Comparison of ENCODE assay signal across 8 cellular contexts in genomic region chr1:75632350-75632949, GRCh38. TPM values are rescaled to one million over a fixed set of nuclear protein-coding genes. Genes with fewer than 3 reads are reported as not detected.
A peak's percentile ranks its signal among the peaks of the same experiment; 100 is the strongest.
DNase-seq lines count a peak whose midpoint lies in the region; ATAC-seq, FAIRE-seq and TF ChIP-seq lines count a peak whose summit lies in the region.

No MANE protein-coding gene starts in this region.

- no peaks in the 10 kb centered on the region for H3K36me3 Mint-ChIP-seq in activated CD8-positive, alpha-beta memory T cell treated with anti-CD3 and anti-CD28 coated beads, Interleukin-2, amount 10 ng/mL, durations not matched to agents 7 days and 5 days

- H3K27me3 Mint-ChIP-seq in activated CD8-positive, alpha-beta memory T cell treated with anti-CD3 and anti-CD28 coated beads, Interleukin-2, amount 10 ng/mL, durations not matched to agents 7 days and 5 days = peaks cover 17% of the 10 kb centered on the region

- H4K20me1 ChIP-seq in KMS-11 (ENCODE audit: insufficient read depth) = no peaks in the 10 kb centered on the region

- H3K9me3 ChIP-seq in right atrium auricular region (no peaks in the 10 kb centered on the region), tibial nerve (no peaks in the 10 kb centered on the region)

- H3K79me2 ChIP-seq in KMS-11 (ENCODE audit: insufficient read depth, low read depth) = no peaks in the 10 kb centered on the region

- TF ChIP-seq EP300 in tibial nerve (IDR thresholded peaks at IDR 0.05) = no peak

- TF ChIP-seq CTCF in KMS-11 (conservative IDR thresholded peaks at IDR 0.05; ENCODE audit: low read depth, low read length) = peak; percentile 62
- TF ChIP-seq CTCF in right atrium auricular region (IDR thresholded peaks at IDR 0.05) = peak; percentile 65 to 77
- peak; percentile 21 to 63 (median 40) for TF ChIP-seq CTCF in tibial nerve (IDR thresholded peaks at IDR 0.05)

- H3K36me3 ChIP-seq in KMS-11 (ENCODE audit: insufficient read depth) (no peaks in the 10 kb centered on the region), right atrium auricular region (no peaks in the 10 kb centered on the region), tibial nerve (no peaks in the 10 kb centered on the region)

- H3K4me2 ChIP-seq in KMS-11 = no peak overlapping the region

- H3K27ac ChIP-seq in KMS-11 (no peak overlapping the region), right atrium auricular region (no peak overlapping the region), tibial nerve (no peak overlapping the region)

- H3K9ac ChIP-seq in KMS-11 = no peak overlapping the region

- H3K4me3 Mint-ChIP-seq in activated CD8-positive, alpha-beta memory T cell treated with anti-CD3 and anti-CD28 coated beads, Interleukin-2, amount 10 ng/mL, durations not matched to agents 7 days and 5 days = no peak overlapping the region

- peaks cover 4% of the 10 kb centered on the region for H3K4me1 ChIP-seq in KMS-11 (ENCODE audit: low read depth, poor library complexity, severe bottlenecking)
- no peaks in the 10 kb centered on the region for H3K4me1 ChIP-seq in right atrium auricular region
- no peaks in the 10 kb centered on the region for H3K4me1 ChIP-seq in tibial nerve

- CTCF ChIA-PET in activated CD8-positive, alpha-beta memory T cell treated with anti-CD3 and anti-CD28 coated beads, Interleukin-2, amount 10 ng/mL, durations not matched to agents 7 days and 5 days (lab: Charles Lee) = interaction anchor here (0.8 to 1.1 kb wide), 2 partner anchors 18 to 866 kb away, joined by 3 read pairs; no protein-coding TSS in a partner anchor

- peak; percentile 61 for DNase-seq in DMS53 treated with DMSO at 0.1 percent for 48 hours (lab: John Stamatoyannopoulos, UW; ENCODE audit: unreplicated experiment)
- no peak for DNase-seq in right atrium auricular region (ENCODE audit: low spot score)
- no peak for DNase-seq in tibial nerve (ENCODE audit: low spot score in 2 of 2)
- DNase-seq in T-helper 2 cell = no peak
- DNase-seq in activated CD8-positive, alpha-beta memory T cell treated with anti-CD3 and anti-CD28 coated beads, Interleukin-2, amount 10 ng/mL, durations not matched to agents 7 days and 5 days = no peak

- no peak overlapping the region for H3K27ac Mint-ChIP-seq in activated CD8-positive, alpha-beta memory T cell treated with anti-CD3 and anti-CD28 coated beads, Interleukin-2, amount 10 ng/mL, durations not matched to agents 7 days and 5 days

- 40 to 43% methylated on average over 2 of the region's 2 CpGs for WGBS in tibial nerve, 2 donors

- H2AFZ ChIP-seq in KMS-11 (ENCODE audit: low read depth) = no peak overlapping the region

- TF ChIP-seq POLR2A in tibial nerve (IDR thresholded peaks at IDR 0.05) = no peak

- H3K4me1 Mint-ChIP-seq in activated CD8-positive, alpha-beta memory T cell treated with anti-CD3 and anti-CD28 coated beads, Interleukin-2, amount 10 ng/mL, durations not matched to agents 7 days and 5 days = no peaks in the 10 kb centered on the region

- peak; percentile 43 for FAIRE-seq in TTC549 (lab: Jason Lieb, UNC)

- H3K27me3 ChIP-seq in KMS-11 (ENCODE audit: insufficient read depth, low read depth) = no peaks in the 10 kb centered on the region
- no peaks in the 10 kb centered on the region for H3K27me3 ChIP-seq in right atrium auricular region
- peaks cover 0 to under 1% of the 10 kb centered on the region in 2 donors for H3K27me3 ChIP-seq in tibial nerve

- H3K9me3 Mint-ChIP-seq in activated CD8-positive, alpha-beta memory T cell treated with anti-CD3 and anti-CD28 coated beads, Interleukin-2, amount 10 ng/mL, durations not matched to agents 7 days and 5 days (ENCODE audit: low read depth) = no peaks in the 10 kb centered on the region

- H3K4me3 ChIP-seq in KMS-11 (IDR thresholded peaks at IDR 0.05; ENCODE audit: insufficient read depth, low read depth, low read length) = no peak overlapping the region
- no peak overlapping the region for H3K4me3 ChIP-seq in right atrium auricular region
- no peak overlapping the region for H3K4me3 ChIP-seq in tibial nerve

- ATAC-seq in GM19467 (IDR thresholded peaks at IDR 0.05; ENCODE audit: unreplicated experiment) = peak; percentile 86
- no peak for ATAC-seq in activated CD8-positive, alpha-beta memory T cell treated with anti-CD3 and anti-CD28 coated beads, Interleukin-2, amount 10 ng/mL, durations not matched to agents 7 days and 5 days

RNA-seq across cellular contexts. Expression of gene SLC44A5, which starts 21.5 kb away (rescaled TPM):
- total RNA-seq in right atrium auricular region (1 to 10 TPM; 1.2 to 2.0 TPM), tibial nerve (under 1 TPM in 1 of 4 donors, not detected in 3; 0.21 TPM)
- total RNA-seq in activated CD8-positive, alpha-beta memory T cell treated with anti-CD3 and anti-CD28 coated beads, Interleukin-2, amount 10 ng/mL, durations not matched to agents 7 days and 5 days = under 1 TPM; 0.23 to 0.40 TPM
